ENCODE assay signal across 9 cellular contexts in genomic region chr10:128369101-128369650, GRCh38.
"Had no signal": no experiment of that assay in that cellular context is flagged by ENCODE, and none has a peak within 500 bp of the region (broad histone marks: within the 10 kb centered on the region; RNA-seq: fewer than 3 reads in every experiment).

No MANE protein-coding gene starts in this region.

- H3K4me3 ChIP-seq: GM23248, GM23338, HAP-1 had no signal

- H3K4me1 ChIP-seq: HAP-1 had no signal

- H3K4me2 ChIP-seq: GM23338 had no signal

- H3K9ac ChIP-seq: GM23248 had no signal

- H3K9me3 ChIP-seq: HAP-1 had no signal

- ATAC-seq: GM23338, HCT116 had no signal

- DNase-seq: GM23248, GOT3, H7, H9, HCEC 1CT, HFFc6 had no signal

- H3K27ac ChIP-seq: GM23248 had no signal

- H3K36me3 ChIP-seq: HAP-1 had no signal

- H2AFZ ChIP-seq: GM23248, GM23338 had no signal
